27 cellular contexts compared by ENCODE assay signal in genomic region chr11:35845860-35846259, GRCh38.
DNase-seq lines count a peak whose midpoint lies in the region; ATAC-seq and TF ChIP-seq lines count a peak whose summit lies in the region.
"Had no signal": no experiment of that assay in that cellular context is flagged by ENCODE, and none has a peak within 500 bp of the region (broad histone marks: within the 10 kb centered on the region; RNA-seq: fewer than 3 reads in every experiment).

No MANE protein-coding gene starts in this region.

- no peak for ATAC-seq in GM18907 (IDR thresholded peaks at IDR 0.05; ENCODE audit: unreplicated experiment)
- ATAC-seq: gastrocnemius medialis had no signal

- POLR2A ChIA-PET in MCF 10A (lab: Yijun Ruan, JAX), result interaction anchor here (0.6 kb wide), 1 partner anchor 49 kb away, joined by 3 read pairs; no protein-coding TSS in a partner anchor

- no peaks in the 10 kb centered on the region for H3K4me1 Mint-ChIP-seq in MCF 10A (ENCODE audit: insufficient read depth, unreplicated experiment)
- H3K4me1 Mint-ChIP-seq: brain, IgD-negative memory B cell had no signal

- no TSS peak for BruUV-seq in mammary epithelial cell (replicated peaks; lab: Mats Ljungman, UMichigan)
- BruUV-seq in MCF 10A (replicated peaks; lab: Mats Ljungman, UMichigan), result no TSS peak

- WGBS in mammary epithelial cell (ENCODE audit: low coverage, missing lambda C conversion rate), result 67% methylated on average over 2 of the region's 2 CpGs

- no peak overlapping the region for H2AFZ ChIP-seq in mammary epithelial cell (ENCODE audit: low read depth, low read length)

- CTCF ChIA-PET in mammary epithelial cell (lab: Charles Lee; ENCODE audit: low non-redundant PET), result no interaction called here
- CTCF ChIA-PET in MCF 10A (lab: Yijun Ruan, JAX), result no interaction called here

- DNase-seq in mammary epithelial cell (peak; percentile 54), MCF 10A (ENCODE audit: unreplicated experiment) (no peak), RKO (ENCODE audit: low spot score) (peak; percentile 28), fibroblast of mammary gland (ENCODE audit: low read depth) (peak; percentile 25), NCI-H2107 (lab: John Stamatoyannopoulos, UW) (no peak), activated gamma-delta T cell treated with Interleukin-2 at 50 U/mL for 16 hours (no peak)
- DNase-seq: activated gamma-delta T cell; adrenal gland; COR-L47; DMS53; effector CD4-positive, alpha-beta T cell; gastrocnemius medialis; H9; hippocampal formation; left ventricle myocardium inferior; NCI-H1105 treated with DMSO at 0.1 percent for 48 hours; NCI-H2029; NCI-H2227 treated with DMSO at 0.1 percent for 48 hours; stimulated activated CD8-positive, alpha-beta memory T cell treated with anti-CD3 and anti-CD28 coated beads, Interleukin-4, amount 100 ng/mL, for 48 hours; SW 1271; T-helper 9 cell; trophoblast cell; WERI-Rb-1 had no signal

- H3K9me3 ChIP-seq in mammary epithelial cell (replicated peaks; ENCODE audit: insufficient read depth, low read length), result no peaks in the 10 kb centered on the region
- H3K9me3 ChIP-seq: adrenal gland; BLaER1 treated with 17β-estradiol and CSF1 and Interleukin-3, amounts not matched to agents 10 nM and 100 nM; gastrocnemius medialis; left ventricle myocardium inferior had no signal

- H3K36me3 Mint-ChIP-seq in MCF 10A (ENCODE audit: insufficient read depth, unreplicated experiment), result no peaks in the 10 kb centered on the region
- H3K36me3 Mint-ChIP-seq: brain, IgD-negative memory B cell had no signal

- intact Hi-C loops in mammary epithelial cell (cut with micrococcal nuclease) (no loop called here), MCF 10A (cut with micrococcal nuclease) (no loop called here)

- H3K36me3 ChIP-seq in mammary epithelial cell (ENCODE audit: insufficient read depth, low read length), result no peaks in the 10 kb centered on the region
- H3K36me3 ChIP-seq: adrenal gland; BLaER1 treated with 17β-estradiol and CSF1 and Interleukin-3, amounts not matched to agents 10 nM and 100 nM; gastrocnemius medialis; left ventricle myocardium inferior; WERI-Rb-1 had no signal

- H3K4me1 ChIP-seq in mammary epithelial cell (ENCODE audit: insufficient read depth, low read length), result peaks cover 3% of the 10 kb centered on the region
- H3K4me1 ChIP-seq: adrenal gland, gastrocnemius medialis, left ventricle myocardium inferior had no signal

- no peak overlapping the region for H3K4me3 Mint-ChIP-seq in MCF 10A (ENCODE audit: unreplicated experiment)
- H3K4me3 Mint-ChIP-seq: brain, H9, IgD-negative memory B cell had no signal

- H4K20me1 ChIP-seq in mammary epithelial cell (ENCODE audit: insufficient read depth, low read length), result no peaks in the 10 kb centered on the region
- H4K20me1 ChIP-seq: BLaER1 treated with 17β-estradiol and CSF1 and Interleukin-3, amounts not matched to agents 10 nM and 100 nM had no signal

- no peaks in the 10 kb centered on the region for H3K79me2 ChIP-seq in mammary epithelial cell (ENCODE audit: insufficient read depth, low read length)

- dilution Hi-C loops in mammary epithelial cell (cut with HindIII; ENCODE audit: low sequenced_read_pairs), result no loop called here

- H3K9me3 Mint-ChIP-seq in MCF 10A (ENCODE audit: unreplicated experiment), result peaks cover 3% of the 10 kb centered on the region

- H3K27me3 Mint-ChIP-seq in MCF 10A (ENCODE audit: insufficient read depth, unreplicated experiment), result no peaks in the 10 kb centered on the region

- no peak overlapping the region for H3K9ac ChIP-seq in mammary epithelial cell (ENCODE audit: insufficient read depth, low read length)
- H3K9ac ChIP-seq: BLaER1 treated with 17β-estradiol and CSF1 and Interleukin-3, amounts not matched to agents 10 nM and 100 nM had no signal

- no peak overlapping the region for H3K27ac ChIP-seq in mammary epithelial cell (ENCODE audit: insufficient read depth, low read depth, low read length)
- H3K27ac ChIP-seq: adrenal gland; BLaER1 treated with 17β-estradiol and CSF1 and Interleukin-3, amounts not matched to agents 10 nM and 100 nM; gastrocnemius medialis; left ventricle myocardium inferior; WERI-Rb-1 had no signal

- no peak overlapping the region for H3K4me3 ChIP-seq in mammary epithelial cell (replicated peaks in 1 of 3; ENCODE audit: insufficient read depth in 1 of 3, low read depth in 2 of 3, low read length in 3 of 3)
- H3K4me3 ChIP-seq in fibroblast of mammary gland (ENCODE audit: control insufficient read depth, low read depth, low read length), result no peak overlapping the region
- H3K4me3 ChIP-seq: adrenal gland; BLaER1 treated with 17β-estradiol and CSF1 and Interleukin-3, amounts not matched to agents 10 nM and 100 nM; gastrocnemius medialis; left ventricle myocardium inferior had no signal

- no peak overlapping the region for H3K27ac Mint-ChIP-seq in MCF 10A (ENCODE audit: low read depth, unreplicated experiment)
- H3K27ac Mint-ChIP-seq: brain, H9, IgD-negative memory B cell had no signal

- H3K4me2 ChIP-seq in mammary epithelial cell (ENCODE audit: insufficient read depth, low read depth, low read length), result no peak overlapping the region
- H3K4me2 ChIP-seq: BLaER1 treated with 17β-estradiol and CSF1 and Interleukin-3, amounts not matched to agents 10 nM and 100 nM had no signal

- in situ Hi-C loops in mammary epithelial cell (cut with MboI; ENCODE audit: low sequenced_read_pairs in 2 of 2), result no loop called here

- TF ChIP-seq CTCF in mammary epithelial cell (conservative IDR thresholded peaks at IDR 0.05 in 1 of 2, IDR thresholded peaks at IDR 0.05 in 1 of 2; ENCODE audit: extremely low read depth in 1 of 2, insufficient read depth in 1 of 2, low read depth in 1 of 2, low read length in 2 of 2), result no peak
- TF ChIP-seq CTCF in MCF 10A (IDR thresholded peaks at IDR 0.05; ENCODE audit: unreplicated experiment), result no peak
- TF ChIP-seq CTCF in fibroblast of mammary gland (conservative IDR thresholded peaks at IDR 0.05; ENCODE audit: control insufficient read depth, insufficient read depth, low read depth, low read length), result no peak

- H3K27me3 ChIP-seq in mammary epithelial cell (ENCODE audit: insufficient read depth, low read length), result peaks cover 3% of the 10 kb centered on the region
- H3K27me3 ChIP-seq: adrenal gland; BLaER1 treated with 17β-estradiol and CSF1 and Interleukin-3, amounts not matched to agents 10 nM and 100 nM; gastrocnemius medialis had no signal

Comparison
In these comparisons a context has a peak if more than half of its experiments do, and no peak if none do; other contexts are left out.
1. DNase-seq: peak in mammary epithelial cell (single experiment), RKO (single experiment) and fibroblast of mammary gland (single experiment); none in MCF 10A (single experiment), NCI-H2107 (single experiment) and activated gamma-delta T cell treated with Interleukin-2 at 50 U/mL for 16 hours (single experiment).